In the genomic region with DNA sequence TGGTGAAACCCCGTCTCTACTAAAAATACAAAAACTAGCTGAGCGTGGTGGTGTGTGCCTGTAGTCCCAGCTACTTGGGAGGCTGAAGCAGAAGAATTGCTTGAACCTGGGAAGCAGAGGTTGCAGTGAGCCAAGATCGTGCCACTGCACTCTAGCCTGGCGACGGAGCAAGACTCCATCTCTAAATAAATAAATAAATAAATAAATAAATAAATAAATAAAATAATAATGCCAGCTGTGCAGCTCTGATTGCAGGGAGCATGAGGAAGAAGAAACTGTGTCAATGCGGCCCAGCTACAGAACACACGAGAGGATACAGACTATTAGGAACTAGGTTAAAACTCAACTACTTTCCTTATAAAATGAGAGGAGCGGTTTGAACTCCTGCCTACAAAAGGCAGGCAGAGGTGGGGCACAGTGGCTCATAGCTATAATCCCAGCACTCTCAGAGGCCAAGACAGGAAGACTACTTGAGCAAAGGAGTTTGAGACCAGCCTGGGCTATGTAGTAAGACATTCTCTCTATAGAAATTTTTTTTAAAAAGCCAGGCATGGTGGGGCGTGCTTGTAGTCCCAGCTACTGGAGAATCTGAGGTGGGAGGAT, we compare ENCODE assay signal across 1 cellular context.
TF ChIP-seq lines count a peak whose summit lies in the region.

No MANE protein-coding gene starts in this region.

TF ChIP-seq in A549, 52 proteins besides CTCF, POLR2A, EP300 and RAD21:
- peak; percentile 64 for TF ChIP-seq ZC3H11A (IDR thresholded peaks at IDR 0.05)
